8 cellular contexts compared by ENCODE assay signal in the genomic region with DNA sequence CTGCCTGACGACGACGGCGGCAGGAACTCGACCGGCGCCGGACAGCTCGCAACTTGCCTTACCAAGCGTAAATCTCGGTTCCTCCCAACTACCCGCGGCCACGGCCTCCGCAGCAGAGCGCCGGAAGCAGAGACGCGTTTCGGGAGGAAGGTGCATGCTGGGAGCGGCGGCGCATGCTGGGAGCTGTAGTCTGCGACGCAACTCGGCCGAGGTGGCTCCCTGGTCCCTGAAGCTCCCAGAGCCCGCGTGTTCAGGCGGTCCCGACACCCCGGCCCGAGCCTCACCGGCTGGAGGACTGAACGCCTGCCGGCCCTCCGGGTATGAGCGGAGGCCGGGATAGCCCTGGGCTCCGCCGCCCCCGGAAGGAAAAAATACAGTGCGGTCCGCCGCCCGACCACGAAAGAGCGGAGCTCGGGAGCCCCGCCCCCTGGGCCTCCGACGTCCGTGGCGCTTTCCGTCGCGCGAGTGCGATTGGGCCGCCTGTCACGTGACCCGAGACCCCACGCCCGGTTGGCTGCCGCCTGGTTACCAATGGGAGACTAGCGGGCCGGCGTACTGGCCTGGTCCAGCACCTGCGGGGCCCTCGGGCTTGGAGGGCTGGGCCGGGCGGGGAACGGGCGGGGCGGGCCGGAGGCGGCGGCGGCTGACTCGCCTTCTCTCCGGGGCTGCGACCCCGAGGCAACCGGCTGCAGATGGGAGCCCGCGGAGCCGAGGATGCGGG. TPM values are rescaled to one million over a fixed set of nuclear protein-coding genes. Genes with fewer than 3 reads are reported as not detected.
A peak's percentile ranks its signal among the peaks of the same experiment; 100 is the strongest.
DNase-seq lines count a peak whose midpoint lies in the region; ATAC-seq and TF ChIP-seq lines count a peak whose summit lies in the region.

A gene with protein sequence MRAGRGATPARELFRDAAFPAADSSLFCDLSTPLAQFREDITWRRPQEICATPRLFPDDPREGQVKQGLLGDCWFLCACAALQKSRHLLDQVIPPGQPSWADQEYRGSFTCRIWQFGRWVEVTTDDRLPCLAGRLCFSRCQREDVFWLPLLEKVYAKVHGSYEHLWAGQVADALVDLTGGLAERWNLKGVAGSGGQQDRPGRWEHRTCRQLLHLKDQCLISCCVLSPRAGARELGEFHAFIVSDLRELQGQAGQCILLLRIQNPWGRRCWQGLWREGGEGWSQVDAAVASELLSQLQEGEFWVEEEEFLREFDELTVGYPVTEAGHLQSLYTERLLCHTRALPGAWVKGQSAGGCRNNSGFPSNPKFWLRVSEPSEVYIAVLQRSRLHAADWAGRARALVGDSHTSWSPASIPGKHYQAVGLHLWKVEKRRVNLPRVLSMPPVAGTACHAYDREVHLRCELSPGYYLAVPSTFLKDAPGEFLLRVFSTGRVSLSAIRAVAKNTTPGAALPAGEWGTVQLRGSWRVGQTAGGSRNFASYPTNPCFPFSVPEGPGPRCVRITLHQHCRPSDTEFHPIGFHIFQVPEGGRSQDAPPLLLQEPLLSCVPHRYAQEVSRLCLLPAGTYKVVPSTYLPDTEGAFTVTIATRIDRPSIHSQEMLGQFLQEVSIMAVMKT (plus strand): TSS at position 537 of the 721 bp plus-strand sequence. CDS start 178 bp downstream, at position 715.

- peak within 1 kb of the TSS; percentile 93 for H2AFZ ChIP-seq in osteoblast (ENCODE audit: low read length)

- peak within 1 kb of the TSS; percentile 79 for H3K27ac ChIP-seq in osteoblast (ENCODE audit: low read depth, low read length)
- H3K27ac ChIP-seq in thoracic aorta = peak within 1 kb of the TSS; percentile 88 to 95

- H4K20me1 ChIP-seq in osteoblast (ENCODE audit: insufficient read depth, low read length) = peaks cover 38% of the 10 kb centered on the region

- peak within 1 kb of the TSS; percentile 79 for H3K4me3 ChIP-seq in GM06990 (replicated peaks; ENCODE audit: low read depth, low read length)
- H3K4me3 ChIP-seq in osteoblast (ENCODE audit: insufficient read depth, low read length) = peak within 1 kb of the TSS; percentile 90
- peak within 1 kb of the TSS; percentile 91 for H3K4me3 ChIP-seq in thoracic aorta

- no peaks in the 10 kb centered on the region for H3K27me3 Mint-ChIP-seq in activated naive CD4-positive, alpha-beta T cell treated with anti-CD3 and anti-CD28 coated beads, Interleukin-2, amount 50 U/mL, for 24 hours

- H3K27ac Mint-ChIP-seq in activated naive CD4-positive, alpha-beta T cell treated with anti-CD3 and anti-CD28 coated beads, Interleukin-2, amount 50 U/mL, for 24 hours = peak within 1 kb of the TSS; percentile 90

- peaks cover 28% of the 10 kb centered on the region for H3K4me1 ChIP-seq in osteoblast (ENCODE audit: insufficient read depth, low read length)
- peaks cover 22 to 34% of the 10 kb centered on the region in 2 donors for H3K4me1 ChIP-seq in thoracic aorta (ENCODE audit: control insufficient read depth in 1 of 2, low read depth in 2 of 2)

- TF ChIP-seq CTCF in GM06990 (IDR thresholded peaks at IDR 0.05; ENCODE audit: insufficient read depth, low read length, poor library complexity, severe bottlenecking) = no peak
- TF ChIP-seq CTCF in osteoblast (IDR thresholded peaks at IDR 0.05; ENCODE audit: extremely low read depth, low read depth, low read length) = no peak
- TF ChIP-seq CTCF in thoracic aorta (IDR thresholded peaks at IDR 0.05) = no peak

- H3K4me2 ChIP-seq in osteoblast (ENCODE audit: insufficient read depth, low read length) = peak within 1 kb of the TSS; percentile 90

- H3K4me3 Mint-ChIP-seq in activated naive CD4-positive, alpha-beta T cell treated with anti-CD3 and anti-CD28 coated beads, Interleukin-2, amount 50 U/mL, for 24 hours = peak within 1 kb of the TSS; percentile 94

- no peaks in the 10 kb centered on the region for H3K9me3 Mint-ChIP-seq in activated naive CD4-positive, alpha-beta T cell treated with anti-CD3 and anti-CD28 coated beads, Interleukin-2, amount 50 U/mL, for 24 hours

- peaks cover 47% of the 10 kb centered on the region for H3K4me1 Mint-ChIP-seq in activated naive CD4-positive, alpha-beta T cell treated with anti-CD3 and anti-CD28 coated beads, Interleukin-2, amount 50 U/mL, for 24 hours

- H3K9me3 ChIP-seq in osteoblast (ENCODE audit: low read depth, low read length) (no peaks in the 10 kb centered on the region), thoracic aorta (no peaks in the 10 kb centered on the region)

- DNase-seq in GM06990 (ENCODE audit: extremely low read depth, insufficient read length) = peak; percentile 97
- peak; percentile 88 for DNase-seq in NCI-H1092 (lab: John Stamatoyannopoulos, UW)
- peak; percentile 96 for DNase-seq in glomerular visceral epithelial cell (ENCODE audit: extremely low spot score)
- DNase-seq in osteoblast (ENCODE audit: insufficient read length, low spot score, missing footprints) = peak; percentile 100
- peak; percentile 95 for DNase-seq in thoracic aorta (ENCODE audit: low spot score)

- ATAC-seq in HG02588 (IDR thresholded peaks at IDR 0.05; ENCODE audit: unreplicated experiment) (peak; percentile 64), SK-N-SH treated with all-trans-retinoic acid at 6 μM for 48 hours (peak; percentile 96), thoracic aorta (ENCODE audit: insufficient number of reproducible peaks, low FRiP score, low read depth) (peak; percentile 85)

- H3K36me3 Mint-ChIP-seq in activated naive CD4-positive, alpha-beta T cell treated with anti-CD3 and anti-CD28 coated beads, Interleukin-2, amount 50 U/mL, for 24 hours = peaks cover 2% of the 10 kb centered on the region

- H3K36me3 ChIP-seq in GM06990 (ENCODE audit: control insufficient read depth, insufficient read depth, low read length) (peaks cover 16% of the 10 kb centered on the region), osteoblast (ENCODE audit: insufficient read depth, low read length) (no peaks in the 10 kb centered on the region), thoracic aorta (peaks cover 9% of the 10 kb centered on the region)

- H3K79me2 ChIP-seq in osteoblast (ENCODE audit: insufficient read depth, low read length) = peaks cover 89% of the 10 kb centered on the region

- no peaks in the 10 kb centered on the region for H3K27me3 ChIP-seq in GM06990 (replicated peaks; ENCODE audit: control insufficient read depth, insufficient read depth, low read length)
- no peaks in the 10 kb centered on the region for H3K27me3 ChIP-seq in osteoblast (ENCODE audit: insufficient read depth, low read length)
- H3K27me3 ChIP-seq in thoracic aorta (replicated peaks; ENCODE audit: insufficient read depth) = no peaks in the 10 kb centered on the region

TF ChIP-seq in SK-N-SH treated with all-trans-retinoic acid at 6 μM for 48 hours, 23 proteins besides CTCF, POLR2A, EP300 and RAD21:
- TF ChIP-seq SNAI2 (CRISPR knock-in tag; IDR thresholded peaks at IDR 0.05) (no peak), ZNF8 (CRISPR knock-in tag; IDR thresholded peaks at IDR 0.05) (peak; percentile 17; the same call in 1 of the 2 replicates)

RNA-seq across cellular contexts. Expression of the gene that starts here (rescaled TPM):
- total RNA-seq in osteoblast (21.0 and 22.1 TPM in 2 replicates), thoracic aorta (10 to 100 TPM; 33.3 to 38.2 TPM)

Comparison
In these comparisons a context has a peak if more than half of its experiments do, and no peak if none do; other contexts are left out.
1. Peak in every context shown above with its lines: DNase-seq, ATAC-seq, H3K4me3 ChIP-seq and H3K27ac ChIP-seq.